In genomic region chrX:12080265-12080664, GRCh38 we compare ENCODE assay signal across 8 cellular contexts. TPM values are rescaled to one million over a fixed set of nuclear protein-coding genes. Genes with fewer than 3 reads are reported as not detected.
DNase-seq lines count a peak whose midpoint lies in the region; ATAC-seq and TF ChIP-seq lines count a peak whose summit lies in the region.

No MANE protein-coding gene starts in this region.

- no peak overlapping the region for H3K27ac ChIP-seq in osteoblast (ENCODE audit: low read depth, low read length)
- no peak overlapping the region for H3K27ac ChIP-seq in right cardiac atrium (ENCODE audit: low read length)

- H3K4me3 ChIP-seq in osteoblast (ENCODE audit: insufficient read depth, low read length), result no peak overlapping the region
- H3K4me3 ChIP-seq in right cardiac atrium (ENCODE audit: low read length), result no peak overlapping the region

- no peaks in the 10 kb centered on the region for H3K79me2 ChIP-seq in osteoblast (ENCODE audit: insufficient read depth, low read length)

- H4K20me1 ChIP-seq in osteoblast (ENCODE audit: insufficient read depth, low read length), result no peaks in the 10 kb centered on the region

- H2AFZ ChIP-seq in osteoblast (ENCODE audit: low read length), result no peak overlapping the region

- TF ChIP-seq CTCF in osteoblast (IDR thresholded peaks at IDR 0.05; ENCODE audit: extremely low read depth, low read depth, low read length), result peak; percentile 54

- no peak overlapping the region for H3K4me2 ChIP-seq in osteoblast (ENCODE audit: insufficient read depth, low read length)

- 2% methylated on average over 1 of the region's 1 CpG for WGBS in right cardiac atrium

- H3K36me3 ChIP-seq in osteoblast (ENCODE audit: insufficient read depth, low read length), result no peaks in the 10 kb centered on the region

- H3K9me3 ChIP-seq in osteoblast (ENCODE audit: low read depth, low read length), result no peaks in the 10 kb centered on the region
- H3K9me3 ChIP-seq in right cardiac atrium (ENCODE audit: control insufficient read depth, low read length), result no peaks in the 10 kb centered on the region

- in situ Hi-C loops in ACHN (cut with HindIII; ENCODE audit: low pct_ligation_motif_present, low pct_unique_long_range_greater_than_20kb, low sequenced_read_pairs), result no loop called here

- H3K27me3 ChIP-seq in osteoblast (ENCODE audit: insufficient read depth, low read length) (no peaks in the 10 kb centered on the region), right cardiac atrium (ENCODE audit: control insufficient read depth, insufficient read depth) (no peaks in the 10 kb centered on the region)

- peak; percentile 16 for DNase-seq in ACHN
- DNase-seq in NCI-H226, result peak; percentile 21
- DNase-seq in dermis blood vessel endothelial cell, result peak; percentile 61
- DNase-seq in osteoblast (ENCODE audit: insufficient read length, low spot score, missing footprints), result no peak
- no peak for DNase-seq in T-helper 9 cell
- DNase-seq in activated CD4-positive, CD25-positive, alpha-beta regulatory T cell treated with anti-CD3 and anti-CD28 coated beads, Interleukin-2, amount 50 U/mL, for 72 hours, result no peak
- DNase-seq in right cardiac atrium, result no peak

- intact Hi-C loops in right cardiac atrium (cut with DNase I), result no loop called here

- no peaks in the 10 kb centered on the region for H3K4me1 ChIP-seq in osteoblast (ENCODE audit: insufficient read depth, low read length)
- H3K4me1 ChIP-seq in right cardiac atrium (ENCODE audit: control insufficient read depth, insufficient read depth, low read length), result no peaks in the 10 kb centered on the region

- ATAC-seq in GM18867 (IDR thresholded peaks at IDR 0.05; ENCODE audit: unreplicated experiment) (peak; percentile 78), right cardiac atrium (no peak)

RNA-seq across cellular contexts. Expression of gene FRMPD4, which starts 58.0 kb away (rescaled TPM):
- 0.05 TPM in 1 of 2 replicates, not detected in the other for total RNA-seq in dermis blood vessel endothelial cell
- 1.2 and 1.8 TPM in 2 replicates for total RNA-seq in osteoblast
- 1 to 10 TPM in 2 of 4 donors, under 1 TPM in 2; 0.33 to 2.1 (median 0.89) TPM for total RNA-seq in right cardiac atrium
- 0.41 TPM for polyA plus RNA-seq in right cardiac atrium

Comparison
In these comparisons a context has a peak if more than half of its experiments do, and no peak if none do; other contexts are left out.
1. DNase-seq: peak in ACHN (single experiment), NCI-H226 (single experiment) and dermis blood vessel endothelial cell (single experiment); none in osteoblast (single experiment), T-helper 9 cell (single experiment), activated CD4-positive, CD25-positive, alpha-beta regulatory T cell treated with anti-CD3 and anti-CD28 coated beads, Interleukin-2, amount 50 U/mL, for 72 hours (single experiment) and right cardiac atrium (0 of 3).